ENCODE assay signal across 7 cellular contexts in genomic region chr16:12819126-12820117, GRCh38. TPM values are rescaled to one million over a fixed set of nuclear protein-coding genes. Genes with fewer than 3 reads are reported as not detected.
DNase-seq lines count a peak whose midpoint lies in the region; ATAC-seq and FAIRE-seq lines count a peak whose summit lies in the region.

No MANE protein-coding gene starts in this region.

- H3K27me3 ChIP-seq in mesendoderm (ENCODE audit: insufficient read depth, low read length, poor library complexity), result no peaks in the 10 kb centered on the region

- no peak overlapping the region for H3K4ac ChIP-seq in mesendoderm (ENCODE audit: low read depth, low read length)

- no peak overlapping the region for H3K9ac ChIP-seq in mesendoderm (ENCODE audit: low read length)

- no peak overlapping the region for H3K4me3 ChIP-seq in mesendoderm (ENCODE audit: low read length)

- H3K56ac ChIP-seq in mesendoderm (ENCODE audit: low read length), result no peak overlapping the region

- no peak overlapping the region for H3K18ac ChIP-seq in mesendoderm (ENCODE audit: low read length)

- H2AK5ac ChIP-seq in mesendoderm (ENCODE audit: low read length), result no peak overlapping the region

- H3K79me2 ChIP-seq in mesendoderm (ENCODE audit: control insufficient read depth, insufficient read depth, low read length), result no peaks in the 10 kb centered on the region

- FAIRE-seq in GM18507 (lab: Jason Lieb, UNC), result peak; percentile 80

- no peak overlapping the region for H2BK120ac ChIP-seq in mesendoderm (ENCODE audit: low read depth, low read length)

- H4K5ac ChIP-seq in mesendoderm (ENCODE audit: low read length), result no peak overlapping the region

- no peak for ATAC-seq in HG02798 (IDR thresholded peaks at IDR 0.05; ENCODE audit: poor library complexity, unreplicated experiment)

- H3K79me1 ChIP-seq in mesendoderm (ENCODE audit: low read length), result no peaks in the 10 kb centered on the region

- no peak overlapping the region for H3K23ac ChIP-seq in mesendoderm (ENCODE audit: low read length)

- H3K4me1 ChIP-seq in mesendoderm (ENCODE audit: control insufficient read depth, low read depth, low read length), result no peaks in the 10 kb centered on the region

- H3K36me3 ChIP-seq in mesendoderm (ENCODE audit: control insufficient read depth, insufficient read depth, low read length), result no peaks in the 10 kb centered on the region

- no peak overlapping the region for H4K8ac ChIP-seq in mesendoderm (ENCODE audit: low read depth, low read length)

- no peak overlapping the region for H2BK5ac ChIP-seq in mesendoderm (ENCODE audit: low read length)

- DNase-seq in GM18507 (ENCODE audit: extremely low spot score, insufficient read length, low read depth) (peak; percentile 65), NCI-H526 treated with DMSO at 0.1 percent for 48 hours (lab: John Stamatoyannopoulos, UW) (peak; percentile 12), mesendoderm (peak; percentile 77)
- DNase-seq in activated CD4-positive, alpha-beta T cell treated with anti-CD3 and anti-CD28 coated beads, Interleukin-2, amount 50 U/mL, for 4 hours, result peak; percentile 70 to 75
- peak; percentile 64 for DNase-seq in effector CD8-positive, alpha-beta T cell (lab: John Stamatoyannopoulos, UW)
- DNase-seq in stimulated activated CD8-positive, alpha-beta memory T cell treated with anti-CD3 and anti-CD28 coated beads, Interleukin-4, amount 100 ng/mL, for 48 hours, result peak; percentile 91

- WGBS in mesendoderm (ENCODE audit: extremely low coverage, insufficient coverage, low lambda C conversion rate), result no CpG with 5 or more reads among the region's 18 CpGs

- no peak overlapping the region for H2BK15ac ChIP-seq in mesendoderm (replicated peaks; ENCODE audit: low read depth)

- H3K4me2 ChIP-seq in mesendoderm (ENCODE audit: low read length), result no peak overlapping the region

- no peak overlapping the region for H3K27ac ChIP-seq in mesendoderm (ENCODE audit: low read depth, low read length)

RNA-seq across cellular contexts. Expression of gene CPPED1, which starts 15.7 kb away (rescaled TPM):
- polyA plus RNA-seq in mesendoderm (2013, experiment 1 of 2), result 12.7 TPM
- polyA plus RNA-seq in mesendoderm (2013, experiment 2 of 2), result 13.0 TPM

Comparison
In these comparisons a context has a peak if more than half of its experiments do, and no peak if none do; other contexts are left out.
1. DNase-seq: peak in every context shown above with its lines; median percentile 91 in stimulated activated CD8-positive, alpha-beta memory T cell treated with anti-CD3 and anti-CD28 coated beads, Interleukin-4, amount 100 ng/mL, for 48 hours; 77 in mesendoderm; 72 in activated CD4-positive, alpha-beta T cell treated with anti-CD3 and anti-CD28 coated beads, Interleukin-2, amount 50 U/mL, for 4 hours; 65 in GM18507; 64 in effector CD8-positive, alpha-beta T cell; 12 in NCI-H526 treated with DMSO at 0.1 percent for 48 hours.